In the genomic region with DNA sequence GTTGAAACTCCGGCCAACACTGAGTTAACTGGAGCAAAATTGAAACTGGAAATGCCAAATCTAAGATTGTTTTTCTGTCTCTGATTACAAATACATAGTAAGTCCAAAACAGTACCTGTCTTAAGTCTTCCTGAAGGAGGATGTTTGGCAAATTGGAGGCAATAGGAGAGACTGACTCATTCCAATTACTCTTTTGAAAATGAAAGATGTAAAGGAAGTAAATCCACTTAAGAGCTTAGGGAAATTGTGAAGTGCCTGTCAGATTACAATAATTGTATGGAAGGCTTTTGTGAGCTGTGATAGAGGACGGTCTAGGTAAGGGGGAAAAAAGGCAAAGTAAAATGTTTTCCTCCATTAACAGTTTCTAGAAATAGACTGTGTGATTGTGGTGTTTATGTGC, we compare ENCODE assay signal across 18 cellular contexts.
"Had no signal": no experiment of that assay in that cellular context is flagged by ENCODE, and none has a peak within 500 bp of the region (broad histone marks: within the 10 kb centered on the region; RNA-seq: fewer than 3 reads in every experiment).

No MANE protein-coding gene starts in this region.

- H3K4me3 ChIP-seq: coronary artery, lower lobe of right lung, tibial nerve, vagina had no signal

- H3K4me1 ChIP-seq: lower lobe of right lung, tibial nerve, vagina had no signal

- H3K27me3 ChIP-seq: tibial nerve, vagina had no signal

- H3K36me3 Mint-ChIP-seq: activated naive CD4-positive, alpha-beta T cell treated with anti-CD3 and anti-CD28 coated beads, Interleukin-2, amount 50 U/mL, for 72 hours; mesothelial cell of epicardium had no signal

- H3K36me3 ChIP-seq: lower lobe of right lung, tibial nerve, vagina had no signal

- H3K4me3 Mint-ChIP-seq: activated CD4-positive, alpha-beta memory T cell treated with anti-CD3 and anti-CD28 coated beads, Interleukin-2, amount 10 ng/mL, durations not matched to agents 7 days and 5 days; mesothelial cell of epicardium; T-helper 17 cell had no signal

- DNase-seq: activated CD4-positive, alpha-beta memory T cell treated with anti-CD3 and anti-CD28 coated beads, Interleukin-2, amount 10 ng/mL, durations not matched to agents 7 days and 5 days; activated CD4-positive, alpha-beta T cell treated with anti-CD3 and anti-CD28 coated beads for 4 hours; activated effector memory CD4-positive, alpha-beta T cell treated with anti-CD3 and anti-CD28 coated beads, Interleukin-2, amount 50 U/mL, for 16 hours; activated T-cell treated with anti-CD3 and anti-CD28 coated beads, Interleukin-2, amount 50 U/mL, for 48 hours; caudate nucleus; effector CD4-positive, alpha-beta T cell; foreskin melanocyte; head of caudate nucleus; left colon; lower lobe of right lung; nephron progenitor cell; stimulated activated CD4-positive, alpha-beta T cell treated with anti-CD3 and anti-CD28 coated beads, Interleukin-1b, Interleukin-23, amount 100 ng/mL, for 48 hours; T-helper 17 cell had no signal

- H3K9me3 Mint-ChIP-seq: activated CD4-positive, alpha-beta memory T cell treated with anti-CD3 and anti-CD28 coated beads, Interleukin-2, amount 10 ng/mL, durations not matched to agents 7 days and 5 days; mesothelial cell of epicardium; nephron progenitor cell had no signal

- ATAC-seq: activated naive CD4-positive, alpha-beta T cell treated with anti-CD3 and anti-CD28 coated beads, Interleukin-2, amount 50 U/mL, for 72 hours; left colon; lower lobe of right lung; T-helper 17 cell had no signal

- H3K27ac ChIP-seq: coronary artery, lower lobe of right lung, tibial nerve, vagina had no signal

- H3K4me1 Mint-ChIP-seq: activated CD4-positive, alpha-beta memory T cell treated with anti-CD3 and anti-CD28 coated beads, Interleukin-2, amount 10 ng/mL, durations not matched to agents 7 days and 5 days; mesothelial cell of epicardium; T-helper 17 cell had no signal

- H3K27me3 Mint-ChIP-seq: activated CD4-positive, alpha-beta memory T cell treated with anti-CD3 and anti-CD28 coated beads, Interleukin-2, amount 10 ng/mL, durations not matched to agents 7 days and 5 days; T-helper 17 cell had no signal

- H3K9me3 ChIP-seq: lower lobe of right lung, tibial nerve, vagina had no signal

- H3K27ac Mint-ChIP-seq: activated CD4-positive, alpha-beta memory T cell treated with anti-CD3 and anti-CD28 coated beads, Interleukin-2, amount 10 ng/mL, durations not matched to agents 7 days and 5 days; activated naive CD4-positive, alpha-beta T cell treated with anti-CD3 and anti-CD28 coated beads, Interleukin-2, amount 50 U/mL, for 72 hours; mesothelial cell of epicardium; T-helper 17 cell had no signal
